In genomic region chr6:137495652-137496391, GRCh38 we compare ENCODE assay signal across 13 cellular contexts. TPM values are rescaled to one million over a fixed set of nuclear protein-coding genes. Genes with fewer than 3 reads are reported as not detected.
A peak's percentile ranks its signal among the peaks of the same experiment; 100 is the strongest.
DNase-seq lines count a peak whose midpoint lies in the region; ATAC-seq and TF ChIP-seq lines count a peak whose summit lies in the region.
"Had no signal": no experiment of that assay in that cellular context is flagged by ENCODE, and none has a peak within 500 bp of the region (broad histone marks: within the 10 kb centered on the region; RNA-seq: fewer than 3 reads in every experiment).

No MANE protein-coding gene starts in this region.

- no peak for ATAC-seq in CD8-positive, alpha-beta T cell
- ATAC-seq in activated T-helper 17 cell treated with anti-CD3 and anti-CD28 coated beads, Interleukin-2, amount 50 U/mL, for 72 hours (replicated peaks) = peak; percentile 35
- ATAC-seq: left lung had no signal

- H4K91ac ChIP-seq in mesenchymal stem cell (ENCODE audit: low read length) = no peak overlapping the region

- no peaks in the 10 kb centered on the region for H3K36me3 Mint-ChIP-seq in CD8-positive, alpha-beta T cell
- H3K36me3 Mint-ChIP-seq in activated T-helper 17 cell treated with anti-CD3 and anti-CD28 coated beads, Interleukin-2, amount 50 U/mL, for 72 hours (ENCODE audit: low read depth) = peaks cover 27% of the 10 kb centered on the region

- H4K8ac ChIP-seq in mesenchymal stem cell (ENCODE audit: low read length) = no peak overlapping the region

- H3K27ac ChIP-seq in CD8-positive, alpha-beta T cell (ENCODE audit: low read depth, low read length) = no peak overlapping the region
- no peak overlapping the region for H3K27ac ChIP-seq in mesenchymal stem cell (ENCODE audit: low read length, poor library complexity, severe bottlenecking)
- H3K27ac ChIP-seq: left lung, parathyroid adenoma had no signal

- H3K4me3 ChIP-seq in CD8-positive, alpha-beta T cell (ENCODE audit: low read depth, low read length) = no peak overlapping the region
- H3K4me3 ChIP-seq in mesenchymal stem cell (ENCODE audit: insufficient read depth in 1 of 2, low read depth in 1 of 2, low read length in 2 of 2) = no peak overlapping the region
- H3K4me3 ChIP-seq: left lung had no signal

- H3K27me3 ChIP-seq in CD8-positive, alpha-beta T cell (ENCODE audit: insufficient read depth, low read length) = peaks cover 69% of the 10 kb centered on the region
- peaks cover 84 to 97% of the 10 kb centered on the region in 2 experiments for H3K27me3 ChIP-seq in mesenchymal stem cell (ENCODE audit: control insufficient read depth in 1 of 2, insufficient read depth in 1 of 2, low read length in 2 of 2)

- no peaks in the 10 kb centered on the region for H3K79me1 ChIP-seq in mesenchymal stem cell (replicated peaks; ENCODE audit: low read length, poor library complexity, severe bottlenecking)

- no peaks in the 10 kb centered on the region for H3K36me3 ChIP-seq in CD8-positive, alpha-beta T cell (ENCODE audit: insufficient read depth, low read length)
- H3K36me3 ChIP-seq in mesenchymal stem cell (ENCODE audit: control insufficient read depth in 1 of 2, insufficient read depth in 2 of 2, low read depth in 1 of 2, low read length in 2 of 2) = no peaks in the 10 kb centered on the region
- H3K36me3 ChIP-seq: left lung had no signal

- CTCF ChIA-PET in CD8-positive, alpha-beta T cell (lab: Charles Lee) = no interaction called here

- H2BK12ac ChIP-seq in mesenchymal stem cell (ENCODE audit: low read length in 2 of 2) = no peak overlapping the region

- intact Hi-C loops in CD8-positive, alpha-beta T cell (cut with DNase I, micrococcal nuclease) = loop anchor here in 1 of 2 experiments (10.0 kb wide), 1 partner anchor 151 kb away; no protein-coding TSS in a partner anchor

- TF ChIP-seq CTCF in CD8-positive, alpha-beta T cell (IDR thresholded peaks at IDR 0.05) = no peak

- H2AFZ ChIP-seq in mesenchymal stem cell (ENCODE audit: low read depth, low read length) = no peak overlapping the region
- H2AFZ ChIP-seq: parathyroid adenoma had no signal

- WGBS in mesenchymal stem cell = under 1% methylated on average over 32 of the region's 34 CpGs

- POLR2A ChIA-PET in CD8-positive, alpha-beta T cell (lab: Charles Lee) = interaction anchor here (1.0 kb wide), 1 partner anchor 21 kb away, joined by 3 read pairs; no protein-coding TSS in a partner anchor

- no peak overlapping the region for H2BK15ac ChIP-seq in mesenchymal stem cell (ENCODE audit: low read depth, poor library complexity, severe bottlenecking)

- H3K18ac ChIP-seq in mesenchymal stem cell (ENCODE audit: low read depth in 1 of 2, low read length in 2 of 2) = no peak overlapping the region

- peaks cover 1% of the 10 kb centered on the region for H3K9me3 Mint-ChIP-seq in CD8-positive, alpha-beta T cell
- H3K9me3 Mint-ChIP-seq in activated T-helper 17 cell treated with anti-CD3 and anti-CD28 coated beads, Interleukin-2, amount 50 U/mL, for 72 hours = no peaks in the 10 kb centered on the region

- H3K4me1 ChIP-seq in CD8-positive, alpha-beta T cell (ENCODE audit: insufficient read depth, low read length) = peaks cover 59% of the 10 kb centered on the region
- peaks cover 30% of the 10 kb centered on the region for H3K4me1 ChIP-seq in mesenchymal stem cell (ENCODE audit: control insufficient read depth, insufficient read depth, low read depth, low read length)
- H3K4me1 ChIP-seq: parathyroid adenoma had no signal

- H3K27ac Mint-ChIP-seq in CD8-positive, alpha-beta T cell = no peak overlapping the region
- H3K27ac Mint-ChIP-seq in activated T-helper 17 cell treated with anti-CD3 and anti-CD28 coated beads, Interleukin-2, amount 50 U/mL, for 72 hours = no peak overlapping the region

- H3K4me3 Mint-ChIP-seq in CD8-positive, alpha-beta T cell = peak overlapping the region; percentile 18
- peak overlapping the region; percentile 71 for H3K4me3 Mint-ChIP-seq in activated T-helper 17 cell treated with anti-CD3 and anti-CD28 coated beads, Interleukin-2, amount 50 U/mL, for 72 hours

- H2AK5ac ChIP-seq in mesenchymal stem cell (ENCODE audit: low read length, severe bottlenecking) = no peak overlapping the region

- H3K4me1 Mint-ChIP-seq in CD8-positive, alpha-beta T cell (ENCODE audit: low read depth) = peaks cover 52% of the 10 kb centered on the region
- peaks cover 15% of the 10 kb centered on the region for H3K4me1 Mint-ChIP-seq in activated T-helper 17 cell treated with anti-CD3 and anti-CD28 coated beads, Interleukin-2, amount 50 U/mL, for 72 hours

- no peak overlapping the region for H3K9ac ChIP-seq in mesenchymal stem cell (ENCODE audit: low read length)
- H3K9ac ChIP-seq: parathyroid adenoma had no signal

- peaks cover 79% of the 10 kb centered on the region for H3K27me3 Mint-ChIP-seq in CD8-positive, alpha-beta T cell (ENCODE audit: low read depth)
- H3K27me3 Mint-ChIP-seq in activated T-helper 17 cell treated with anti-CD3 and anti-CD28 coated beads, Interleukin-2, amount 50 U/mL, for 72 hours = peaks cover 72% of the 10 kb centered on the region

- H2BK5ac ChIP-seq in mesenchymal stem cell (ENCODE audit: low read depth, low read length, poor library complexity, severe bottlenecking) = no peak overlapping the region

- H3K23ac ChIP-seq in mesenchymal stem cell (ENCODE audit: low read length in 2 of 2) = peak overlapping the region; percentile 20 to 40

- no peak overlapping the region for H3K14ac ChIP-seq in mesenchymal stem cell (ENCODE audit: low read length in 2 of 2)

- H2BK120ac ChIP-seq in mesenchymal stem cell (ENCODE audit: low read depth, low read length) = no peak overlapping the region

- no peak overlapping the region for H3K4me2 ChIP-seq in mesenchymal stem cell (ENCODE audit: low read length, poor library complexity, severe bottlenecking)

- H3K9me3 ChIP-seq in CD8-positive, alpha-beta T cell (ENCODE audit: low read length) = no peaks in the 10 kb centered on the region
- H3K9me3 ChIP-seq in mesenchymal stem cell (ENCODE audit: control insufficient read depth, low read length) = no peaks in the 10 kb centered on the region
- H3K9me3 ChIP-seq: left lung had no signal

- DNase-seq in CD8-positive, alpha-beta T cell = no peak
- DNase-seq in ELF-1 (ENCODE audit: low read depth, low spot score) (peak; percentile 76), mesenchymal stem cell (no peak), RKO (ENCODE audit: low spot score) (no peak), NCI-H187 treated with DMSO at 0.1 percent for 48 hours (lab: John Stamatoyannopoulos, UW) (no peak), cerebellum (ENCODE audit: low spot score) (no peak)
- DNase-seq: activated effector memory CD4-positive, alpha-beta T cell treated with anti-CD3 and anti-CD28 coated beads, Interleukin-2, amount 50 U/mL, for 16 hours; IMR-90; NCI-H2029 had no signal

- H3K4ac ChIP-seq in mesenchymal stem cell (ENCODE audit: low read depth in 1 of 2, low read length in 2 of 2) = no peak overlapping the region

RNA-seq across cellular contexts. Expression of gene OLIG3, which starts 1.6 kb away (rescaled TPM):
- total RNA-seq in CD8-positive, alpha-beta T cell = not detected
- 1 to 10 TPM; 3.5 TPM for total RNA-seq in activated T-helper 17 cell treated with anti-CD3 and anti-CD28 coated beads, Interleukin-2, amount 50 U/mL, for 72 hours
- not detected for polyA plus RNA-seq in mesenchymal stem cell (2013, experiment 1 of 2)
- not detected for polyA plus RNA-seq in mesenchymal stem cell (2013, experiment 2 of 2)
- total RNA-seq in cerebellum = 1.2 TPM
- total RNA-seq: fibroblast of villous mesenchyme, IMR-90, left lung had no signal
- polyA plus RNA-seq: IMR-90 had no signal
